Comparison of ENCODE assay signal across 17 cellular contexts in genomic region chr3:117400303-117400702, GRCh38.
A peak's percentile ranks its signal among the peaks of the same experiment; 100 is the strongest.
DNase-seq lines count a peak whose midpoint lies in the region; ATAC-seq, FAIRE-seq and TF ChIP-seq lines count a peak whose summit lies in the region.
"Had no signal": no experiment of that assay in that cellular context is flagged by ENCODE, and none has a peak within 500 bp of the region (broad histone marks: within the 10 kb centered on the region; RNA-seq: fewer than 3 reads in every experiment).

No MANE protein-coding gene starts in this region.

- no peak overlapping the region for H3K4me3 Mint-ChIP-seq in chondrocyte (ENCODE audit: unreplicated experiment)
- H3K4me3 Mint-ChIP-seq: activated CD8-positive, alpha-beta T cell treated with anti-CD3 and anti-CD28 coated beads, Interleukin-2, amount 10 ng/mL, durations not matched to agents 7 days and 5 days; naive thymus-derived CD4-positive, alpha-beta T cell; stimulated activated memory B cell treated with anti-CD40 and anti-IgM and Interleukin-4, amounts not matched to agents 10 μg/mL and 1 μg/mL and 100 μg/mL, for 72 hours had no signal

- H3K27ac ChIP-seq in H1 (ENCODE audit: low read depth, low read length) (no peak overlapping the region), coronary artery (no peak overlapping the region), HepG2 (ENCODE audit: extremely low read length, insufficient read depth, low read length) (no peak overlapping the region)

- no peak overlapping the region for H3K14ac ChIP-seq in H1 (ENCODE audit: insufficient read length)

- intact Hi-C loops in HepG2 (cut with micrococcal nuclease; ENCODE audit: unreplicated experiment) = no loop called here

- no peak overlapping the region for H4K5ac ChIP-seq in H1 (ENCODE audit: insufficient read length, low read depth, low read length)

- H3K4me1 ChIP-seq in H1 (replicated peaks in 1 of 4; ENCODE audit: control insufficient read depth in 3 of 4, insufficient read depth in 4 of 4, low read length in 3 of 4) (peaks cover 10 to 35% (median 18%) of the 10 kb centered on the region in 4 experiments), neuron (ENCODE audit: insufficient read depth, low read length) (peaks cover 44% of the 10 kb centered on the region), HepG2 (ENCODE audit: insufficient read depth, low read length) (no peaks in the 10 kb centered on the region)

- H2BK12ac ChIP-seq in H1 (ENCODE audit: low read depth, low read length) = peak overlapping the region; percentile 55; the same call in 1 of the 2 replicates

- TF ChIP-seq RAD21 in H1 (IDR thresholded peaks at IDR 0.05 in 1 of 2, conservative IDR thresholded peaks at IDR 0.05 in 1 of 2; ENCODE audit: low read depth in 2 of 2, low read length in 2 of 2) (no peak), HepG2 (CRISPR knock-in tag; IDR thresholded peaks at IDR 0.05) (no peak)

- WGBS in H1 (ENCODE audit: extremely low coverage in 1 of 2, insufficient coverage in 1 of 2, insufficient read length in 1 of 2, insufficient replicate concordance in 2 of 2, low coverage in 1 of 2, low lambda C conversion rate in 2 of 2, missing lambda C conversion rate in 1 of 2), 2 experiments = 33% methylated on average over 7 of the region's 7 CpGs; no CpG with 5 or more reads in 1 of the 2 experiments
- 4% methylated on average over 7 of the region's 7 CpGs for WGBS in HepG2 (ENCODE audit: low lambda C conversion rate)

- H3K23me2 ChIP-seq in H1 (ENCODE audit: low read depth, low read length) = peaks cover 3% of the 10 kb centered on the region; the same call in 1 of the 2 replicates

- FAIRE-seq in H1 (lab: Jason Lieb, UNC) (no peak), HepG2 (lab: Jason Lieb, UNC) (no peak)
- FAIRE-seq: frontal cortex had no signal

- no peaks in the 10 kb centered on the region for H3K9me3 ChIP-seq in H1 (ENCODE audit: insufficient read depth in 2 of 2, low read depth in 1 of 2, low read length in 1 of 2)
- H3K9me3 ChIP-seq in neuron (ENCODE audit: low read length) = no peaks in the 10 kb centered on the region
- H3K9me3 ChIP-seq in HepG2 (ENCODE audit: low read length) = no peaks in the 10 kb centered on the region

- H3K9me3 Mint-ChIP-seq in chondrocyte (ENCODE audit: low read depth) = no peaks in the 10 kb centered on the region
- H3K9me3 Mint-ChIP-seq: stimulated activated memory B cell treated with anti-CD40 and anti-IgM and Interleukin-4, amounts not matched to agents 10 μg/mL and 1 μg/mL and 100 μg/mL, for 72 hours had no signal

- peak overlapping the region; percentile 60 to 72 for H3K4me2 ChIP-seq in H1 (ENCODE audit: insufficient read depth in 1 of 2, low read depth in 2 of 2, low read length in 2 of 2)
- H3K4me2 ChIP-seq in HepG2 (ENCODE audit: low read depth, low read length) = no peak overlapping the region

- H2AK5ac ChIP-seq in H1 (ENCODE audit: low read depth, low read length) = no peak overlapping the region

- CTCF ChIA-PET in H1 (lab: Charles Lee; ENCODE audit: partially characterized antibody) = interaction anchor here (0.8 to 1.9 kb wide), 11 partner anchors 9 to 629 kb away, joined by 3 to 7 read pairs (median 4); no protein-coding TSS in a partner anchor
- CTCF ChIA-PET in HepG2 (lab: Yijun Ruan, JAX; ENCODE audit: low intra/inter-chr PET ratio, low total read pairs) = no interaction called here

- no peaks in the 10 kb centered on the region for H3K79me1 ChIP-seq in H1 (ENCODE audit: low read depth, low read length)

- H3K4ac ChIP-seq in H1 (replicated peaks; ENCODE audit: insufficient read length, low read depth, low read length) = no peak overlapping the region

- H3K27ac Mint-ChIP-seq in chondrocyte (ENCODE audit: unreplicated experiment) = no peak overlapping the region
- H3K27ac Mint-ChIP-seq: activated CD8-positive, alpha-beta T cell treated with anti-CD3 and anti-CD28 coated beads, Interleukin-2, amount 10 ng/mL, durations not matched to agents 7 days and 5 days; naive thymus-derived CD4-positive, alpha-beta T cell; stimulated activated memory B cell treated with anti-CD40 and anti-IgM and Interleukin-4, amounts not matched to agents 10 μg/mL and 1 μg/mL and 100 μg/mL, for 72 hours had no signal

- peak overlapping the region; percentile 22 for H2BK120ac ChIP-seq in H1 (replicated peaks; ENCODE audit: low read depth, low read length)

- peak overlapping the region in 1 of 4 experiments; percentile 40; a peak in 2 of 8 replicates for H3K4me3 ChIP-seq in H1 (ENCODE audit: extremely low read depth in 1 of 4, insufficient read depth in 2 of 4, low read depth in 3 of 4, low read length in 4 of 4)
- peak overlapping the region; percentile 24 for H3K4me3 ChIP-seq in neuron (ENCODE audit: low read length)
- H3K4me3 ChIP-seq in coronary artery = no peak overlapping the region
- H3K4me3 ChIP-seq in HepG2 (replicated peaks in 1 of 3; ENCODE audit: insufficient read depth in 1 of 3, low read depth in 2 of 3, low read length in 3 of 3) = no peak overlapping the region

- H3K79me2 ChIP-seq in H1 (ENCODE audit: control insufficient read depth in 1 of 2, insufficient read depth in 2 of 2, low read length in 2 of 2) = no peaks in the 10 kb centered on the region
- no peaks in the 10 kb centered on the region for H3K79me2 ChIP-seq in HepG2 (ENCODE audit: insufficient read depth, low read length)

- in situ Hi-C loops in HepG2 (cut with HindIII; ENCODE audit: extremely low pct_ligation_motif_present, low pct_unique_long_range_greater_than_20kb) = no loop called here

- no peak overlapping the region for H3K23ac ChIP-seq in H1 (ENCODE audit: insufficient read length)

- H3K36me3 ChIP-seq in H1 (ENCODE audit: control insufficient read depth in 2 of 4, insufficient read depth in 4 of 4, low read length in 3 of 4) (no peaks in the 10 kb centered on the region), neuron (ENCODE audit: insufficient read depth, low read length) (no peaks in the 10 kb centered on the region), HepG2 (replicated peaks in 1 of 2; ENCODE audit: control insufficient read depth in 1 of 2, insufficient read depth in 2 of 2, low read length in 2 of 2) (no peaks in the 10 kb centered on the region)

- no peak overlapping the region for H2BK15ac ChIP-seq in H1 (ENCODE audit: low read length)

- no peak overlapping the region for H3K56ac ChIP-seq in H1 (replicated peaks; ENCODE audit: insufficient read length, low read depth, low read length)

- H2BK5ac ChIP-seq in H1 (ENCODE audit: low read depth, low read length) = no peak overlapping the region

- H4K91ac ChIP-seq in H1 (replicated peaks; ENCODE audit: insufficient read length, low read length) = peak overlapping the region; percentile 25

- H4K20me1 ChIP-seq in H1 (replicated peaks in 1 of 2; ENCODE audit: control insufficient read depth in 1 of 2, insufficient read depth in 2 of 2, low read length in 2 of 2) (peaks cover 0 to 1% of the 10 kb centered on the region in 2 experiments), HepG2 (ENCODE audit: insufficient read depth, low read length) (no peaks in the 10 kb centered on the region)

- TF ChIP-seq EP300 in H1 (IDR thresholded peaks at IDR 0.05; ENCODE audit: borderline replicate concordance in 1 of 2, low read depth in 2 of 2, low read length in 2 of 2) = no peak
- TF ChIP-seq EP300 in HepG2 (IDR thresholded peaks at IDR 0.05; ENCODE audit: low read depth in 2 of 2, low read length in 2 of 2) = no peak
- TF ChIP-seq EP300 in HepG2 (CRISPR knock-in tag; IDR thresholded peaks at IDR 0.05; ENCODE audit: borderline replicate concordance) = no peak

- H3K36me3 Mint-ChIP-seq in chondrocyte (ENCODE audit: low read depth) = no peaks in the 10 kb centered on the region
- H3K36me3 Mint-ChIP-seq: naive thymus-derived CD4-positive, alpha-beta T cell; stimulated activated memory B cell treated with anti-CD40 and anti-IgM and Interleukin-4, amounts not matched to agents 10 μg/mL and 1 μg/mL and 100 μg/mL, for 72 hours had no signal

- H3K4me1 Mint-ChIP-seq in chondrocyte (ENCODE audit: low read depth) = peaks cover 7% of the 10 kb centered on the region
- H3K4me1 Mint-ChIP-seq: stimulated activated memory B cell treated with anti-CD40 and anti-IgM and Interleukin-4, amounts not matched to agents 10 μg/mL and 1 μg/mL and 100 μg/mL, for 72 hours had no signal

- ATAC-seq in HepG2 = no peak
- ATAC-seq: activated CD8-positive, alpha-beta T cell treated with anti-CD3 and anti-CD28 coated beads, Interleukin-2, amount 10 ng/mL, durations not matched to agents 7 days and 5 days; left colon; naive thymus-derived CD4-positive, alpha-beta T cell had no signal

- H3K27me3 ChIP-seq in H1 (replicated peaks in 1 of 4; ENCODE audit: control insufficient read depth in 3 of 4, extremely low read depth in 1 of 4, insufficient read depth in 3 of 4, low read length in 3 of 4) (peaks cover 1 to 43% (median 24%) of the 10 kb centered on the region in 4 experiments), neuron (ENCODE audit: insufficient read depth, low read length) (no peaks in the 10 kb centered on the region), HepG2 (ENCODE audit: control insufficient read depth in 1 of 2, insufficient read depth in 2 of 2, low read length in 2 of 2) (0 out of 5 replicates have a peak, but pooled peaks cover 0 to 1% of the 10 kb centered on the region in 2 experiments)

- H3K9ac ChIP-seq in H1 (replicated peaks in 1 of 4; ENCODE audit: extremely low read depth in 1 of 4, low read depth in 3 of 4, low read length in 3 of 4) = no peak overlapping the region; a peak in 1 of 7 replicates
- no peak overlapping the region for H3K9ac ChIP-seq in HepG2 (ENCODE audit: insufficient read depth, low read depth, low read length)

- H4K8ac ChIP-seq in H1 (ENCODE audit: extremely low read depth, insufficient read depth, low read length) = no peak overlapping the region

- TF ChIP-seq CTCF in H1 (IDR thresholded peaks at IDR 0.05; ENCODE audit: control extremely low read depth in 1 of 3, insufficient read depth in 1 of 3, low read depth in 1 of 3, low read length in 3 of 3) = no peak
- no peak for TF ChIP-seq CTCF in coronary artery (IDR thresholded peaks at IDR 0.05)
- TF ChIP-seq CTCF in chondrocyte (IDR thresholded peaks at IDR 0.05) = no peak
- TF ChIP-seq CTCF in HepG2 (CRISPR knock-in tag; IDR thresholded peaks at IDR 0.05) = no peak

- POLR2A ChIA-PET in H1 (lab: Charles Lee; ENCODE audit: partially characterized antibody) (interaction anchor here (0.8 to 1.5 kb wide), 2 partner anchors 26 to 552 kb away, joined by 3 to 4 read pairs; no protein-coding TSS in a partner anchor), HepG2 (lab: Yijun Ruan, JAX) (no interaction called here)

- DNase-seq in COLO829 (ENCODE audit: low spot score) (peak; percentile 16), NCI-H146 (lab: John Stamatoyannopoulos, UW) (peak; percentile 73), H1 (ENCODE audit: low read depth in 1 of 2, low spot score in 2 of 2) (no peak), coronary artery (ENCODE audit: low spot score) (no peak), chondrocyte (ENCODE audit: low spot score) (no peak), HepG2 (ENCODE audit: low spot score) (no peak)
- no peak for DNase-seq in activated CD4-positive, CD25-positive, alpha-beta regulatory T cell (lab: John Stamatoyannopoulos, UW)
- DNase-seq: activated CD8-positive, alpha-beta T cell treated with anti-CD3 and anti-CD28 coated beads, Interleukin-2, amount 10 ng/mL, durations not matched to agents 7 days and 5 days; activated T-cell treated with anti-CD3 and anti-CD28 coated beads, Interleukin-2, amount 50 U/mL, for 1 hour; amniotic stem cell; DND-41; left colon; naive thymus-derived CD4-positive, alpha-beta T cell; stimulated activated CD4-positive, alpha-beta T cell treated with anti-CD3 and anti-CD28 coated beads, Interleukin-1b, Interleukin-23, amount 100 ng/mL, for 48 hours had no signal

- H3K27me3 Mint-ChIP-seq in chondrocyte (ENCODE audit: low read depth) = peaks cover 25% of the 10 kb centered on the region
- H3K27me3 Mint-ChIP-seq: naive thymus-derived CD4-positive, alpha-beta T cell; stimulated activated memory B cell treated with anti-CD40 and anti-IgM and Interleukin-4, amounts not matched to agents 10 μg/mL and 1 μg/mL and 100 μg/mL, for 72 hours had no signal

- BruUV-seq in HepG2 (replicated peaks; lab: Mats Ljungman, UMichigan) = no TSS peak

- no peak overlapping the region for H2AFZ ChIP-seq in H1 (ENCODE audit: low read length)
- no peak overlapping the region for H2AFZ ChIP-seq in neuron (ENCODE audit: low read depth, low read length)
- H2AFZ ChIP-seq in HepG2 (ENCODE audit: low read length) = no peak overlapping the region

- H3K18ac ChIP-seq in H1 (ENCODE audit: extremely low read depth, low read length) = no peak overlapping the region; the same call in 1 of the 2 replicates

- peak overlapping the region; percentile 65; the same call in 1 of the 2 replicates for H2BK20ac ChIP-seq in H1 (ENCODE audit: low read length)

- TF ChIP-seq POLR2A in H1 (IDR thresholded peaks at IDR 0.05; ENCODE audit: control extremely low read depth in 1 of 2, low read depth in 2 of 2, low read length in 2 of 2) (no peak), HepG2 (IDR thresholded peaks at IDR 0.05; ENCODE audit: insufficient read depth in 1 of 2, low read depth in 2 of 2, low read length in 2 of 2) (no peak)

Comparison
In these comparisons a context has a peak if more than half of its experiments do, and no peak if none do; other contexts are left out.
1. DNase-seq: peak in COLO829 (single experiment) and NCI-H146 (single experiment); none in H1 (0 of 2), activated CD4-positive, CD25-positive, alpha-beta regulatory T cell (0 of 4), coronary artery (single experiment), chondrocyte (single experiment) and HepG2 (single experiment).